ENCODE assay signal across 25 cellular contexts in genomic region chr19:16883518-16883917, GRCh38. TPM values are rescaled to one million over a fixed set of nuclear protein-coding genes. Genes with fewer than 3 reads are reported as not detected.
DNase-seq lines count a peak whose midpoint lies in the region; ATAC-seq and TF ChIP-seq lines count a peak whose summit lies in the region.
"Had no signal": no experiment of that assay in that cellular context is flagged by ENCODE, and none has a peak within 500 bp of the region (broad histone marks: within the 10 kb centered on the region; RNA-seq: fewer than 3 reads in every experiment).

No MANE protein-coding gene starts in this region.

- DNase-seq in HPDE6-E6E7 (ENCODE audit: extremely low spot score) (peak; percentile 41), RWPE2 (ENCODE audit: low spot score) (peak; percentile 55), epithelial cell of esophagus (ENCODE audit: low read depth) (peak; percentile 57), SJCRH30 (no peak), medulla oblongata (ENCODE audit: extremely low spot score) (no peak)
- no peak for DNase-seq in stimulated activated naive CD4-positive, alpha-beta T cell treated with Interleukin-2 at 50 U/mL for 16 hours (lab: John Stamatoyannopoulos, UW)
- DNase-seq: EL, GF-D8, GM23248, H9, HFFc6, KG1, MV-4-11, NCI-H1105 treated with DMSO at 0.1 percent for 48 hours, NCI-H2029 treated with DMSO at 0.1 percent for 48 hours, NCI-H226, NCI-H510A treated with DMSO at 0.1 percent for 48 hours, NCI-H774, Peyer's patch, SHP77 had no signal

- H3K4me1 ChIP-seq in BLaER1 (peaks cover 43% of the 10 kb centered on the region), RWPE2 (ENCODE audit: insufficient read depth, poor library complexity, severe bottlenecking) (peaks cover 13% of the 10 kb centered on the region), SJCRH30 (no peaks in the 10 kb centered on the region; the same call in 1 of the 2 replicates)

- no peak overlapping the region for H3K4me2 ChIP-seq in BLaER1

- H3K36me3 ChIP-seq in BLaER1, result peaks cover 45% of the 10 kb centered on the region
- H3K36me3 ChIP-seq in RWPE2 (ENCODE audit: low read depth), result peaks cover 16% of the 10 kb centered on the region
- H3K36me3 ChIP-seq in SJCRH30, result peaks cover 19% of the 10 kb centered on the region

- H3K9me3 ChIP-seq in BLaER1, result peaks cover 48% of the 10 kb centered on the region
- peaks cover 15% of the 10 kb centered on the region for H3K9me3 ChIP-seq in RWPE2 (ENCODE audit: severe bottlenecking)
- H3K9me3 ChIP-seq in SJCRH30 (replicated peaks), result peaks cover 8% of the 10 kb centered on the region; the same call in 1 of the 2 replicates

- peak; percentile 68 for ATAC-seq in RWPE2 (ENCODE audit: low read depth)
- no peak for ATAC-seq in GM21723 (IDR thresholded peaks at IDR 0.05; ENCODE audit: unreplicated experiment)

- H3K27ac ChIP-seq in BLaER1 (peak overlapping the region; percentile 49), RWPE2 (ENCODE audit: poor library complexity, severe bottlenecking) (peak overlapping the region; percentile 45), SJCRH30 (no peak overlapping the region)
- H3K27ac ChIP-seq: GM23248, HL-60, Peyer's patch, SK-N-MC had no signal

- H3K4me3 ChIP-seq in BLaER1 (0 out of 2 replicates have a peak overlapping the region, but pooled peaks have one; percentile 11), RWPE2 (ENCODE audit: severe bottlenecking) (no peak overlapping the region), epithelial cell of esophagus (ENCODE audit: low read length) (no peak overlapping the region), SJCRH30 (no peak overlapping the region)
- H3K4me3 ChIP-seq: GM23248, Peyer's patch, SK-N-MC had no signal

- no peaks in the 10 kb centered on the region for H4K20me1 ChIP-seq in BLaER1

- H3K9ac ChIP-seq in BLaER1, result no peak overlapping the region
- H3K9ac ChIP-seq: GM23248 had no signal

- no peaks in the 10 kb centered on the region for H3K27me3 ChIP-seq in BLaER1
- no peaks in the 10 kb centered on the region for H3K27me3 ChIP-seq in RWPE2 (ENCODE audit: insufficient read depth, poor library complexity, severe bottlenecking)
- H3K27me3 ChIP-seq in SJCRH30, result no peaks in the 10 kb centered on the region
- H3K27me3 ChIP-seq: Peyer's patch had no signal

- TF ChIP-seq CTCF in RWPE2 (IDR thresholded peaks at IDR 0.05; ENCODE audit: poor library complexity, severe bottlenecking), result no peak
- TF ChIP-seq CTCF in epithelial cell of esophagus (IDR thresholded peaks at IDR 0.05; ENCODE audit: insufficient read depth, low read depth, low read length, missing control alignments), result no peak

RNA-seq across cellular contexts. Expression of gene F2RL3, which starts 5.3 kb away (rescaled TPM):
- total RNA-seq in SJCRH30 (2014; rRNA removed; shearing (Covaris generic)), result 0.20 and 0.47 TPM in 2 replicates
- total RNA-seq: GM23248, H9, HFFc6, HT1080 had no signal

RNA-seq across cellular contexts. Expression of gene SIN3B, which starts 54.3 kb away (rescaled TPM):
- total RNA-seq in SJCRH30 (2014; rRNA removed; shearing (Covaris generic)), result 35.7 and 36.0 TPM in 2 replicates

Comparison
In these comparisons a context has a peak if more than half of its experiments do, and no peak if none do; other contexts are left out.
1. DNase-seq: peak in HPDE6-E6E7 (single experiment), RWPE2 (single experiment) and epithelial cell of esophagus (single experiment); none in SJCRH30 (0 of 2), stimulated activated naive CD4-positive, alpha-beta T cell treated with Interleukin-2 at 50 U/mL for 16 hours (single experiment) and medulla oblongata (single experiment).